Comparison of ENCODE assay signal across 28 cellular contexts in the genomic region with DNA sequence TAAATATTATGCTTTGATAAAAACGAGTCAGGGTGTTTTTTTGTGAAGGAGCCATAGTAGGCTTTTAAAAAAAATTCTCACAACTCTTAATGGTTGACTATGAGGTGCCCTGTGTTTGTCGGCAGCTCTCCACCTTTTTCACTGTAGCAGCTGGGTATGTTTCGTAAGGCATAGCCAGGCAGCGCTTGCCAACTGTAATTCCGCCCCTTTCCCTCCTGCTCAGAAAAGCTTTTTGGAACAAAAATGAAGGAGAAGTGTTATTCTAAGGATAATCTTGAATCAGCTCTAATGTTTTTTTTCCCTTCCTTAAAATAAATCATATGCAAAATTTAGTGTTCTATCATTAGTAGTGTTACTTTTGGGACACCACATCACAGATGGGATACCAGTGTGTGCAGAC.
"Had no signal": no experiment of that assay in that cellular context is flagged by ENCODE, and none has a peak within 500 bp of the region (broad histone marks: within the 10 kb centered on the region; RNA-seq: fewer than 3 reads in every experiment).

No MANE protein-coding gene starts in this region.

- H3K27ac ChIP-seq: left lung, lower lobe of right lung, parathyroid adenoma, right atrium auricular region, right lobe of liver, stomach, suprapubic skin, thoracic aorta, tibial artery, upper lobe of right lung had no signal

- H3K9me3 Mint-ChIP-seq: mesothelial cell of epicardium; naive thymus-derived CD4-positive, alpha-beta T cell; natural killer cell treated with Interleukin-12 subunit alpha and Interleukin-12 subunit beta and Interleukin-15 and Interleukin-18, amount 100 ng/mL, for 72 hours; neural crest cell; stimulated activated memory B cell treated with anti-CD40 and anti-IgM and Interleukin-4, amounts not matched to agents 10 μg/mL and 1 μg/mL and 100 μg/mL, for 72 hours had no signal

- H3K4me1 Mint-ChIP-seq: naive thymus-derived CD4-positive, alpha-beta T cell; neural crest cell; stimulated activated memory B cell treated with anti-CD40 and anti-IgM and Interleukin-4, amounts not matched to agents 10 μg/mL and 1 μg/mL and 100 μg/mL, for 72 hours had no signal

- H3K4me3 Mint-ChIP-seq: mesothelial cell of epicardium; naive thymus-derived CD4-positive, alpha-beta T cell; natural killer cell treated with Interleukin-12 subunit alpha and Interleukin-12 subunit beta and Interleukin-15 and Interleukin-18, amount 100 ng/mL, for 72 hours; neural crest cell; stimulated activated memory B cell treated with anti-CD40 and anti-IgM and Interleukin-4, amounts not matched to agents 10 μg/mL and 1 μg/mL and 100 μg/mL, for 72 hours had no signal

- H3K27ac Mint-ChIP-seq: mesothelial cell of epicardium; natural killer cell treated with Interleukin-12 subunit alpha and Interleukin-12 subunit beta and Interleukin-15 and Interleukin-18, amount 100 ng/mL, for 72 hours; stimulated activated memory B cell treated with anti-CD40 and anti-IgM and Interleukin-4, amounts not matched to agents 10 μg/mL and 1 μg/mL and 100 μg/mL, for 72 hours had no signal

- DNase-seq: head of caudate nucleus; kidney; left colon; left lung; lower lobe of right lung; mammary epithelial cell; mesendoderm; mucosa of descending colon; naive thymus-derived CD4-positive, alpha-beta T cell; nucleus accumbens; right lobe of liver; stimulated activated CD4-positive, alpha-beta T cell treated with anti-CD3 and anti-CD28 coated beads, Interleukin-1b, Interleukin-23, amount 100 ng/mL, for 48 hours; stimulated activated CD4-positive, alpha-beta T cell treated with anti-CD3 and anti-CD28 coated beads, Interleukin-2, amount 100 ng/mL, for 48 hours; stimulated activated CD4-positive, alpha-beta T cell treated with anti-CD3 and anti-CD28 coated beads, Interleukin-4, amount 100 ng/mL, for 4 hours; stimulated activated CD8-positive, alpha-beta memory T cell treated with anti-CD3 and anti-CD28 coated beads, Interleukin-4, amount 100 ng/mL, for 48 hours; stimulated activated naive CD4-positive, alpha-beta T cell treated with Interleukin-2 at 50 U/mL for 16 hours; stomach; tibial artery; trophoblast cell; upper lobe of right lung had no signal

- H3K27me3 Mint-ChIP-seq: naive thymus-derived CD4-positive, alpha-beta T cell; natural killer cell treated with Interleukin-12 subunit alpha and Interleukin-12 subunit beta and Interleukin-15 and Interleukin-18, amount 100 ng/mL, for 72 hours; stimulated activated memory B cell treated with anti-CD40 and anti-IgM and Interleukin-4, amounts not matched to agents 10 μg/mL and 1 μg/mL and 100 μg/mL, for 72 hours had no signal
